In genomic region chr9:31394040-31394473, GRCh38 we compare ENCODE assay signal across 12 cellular contexts.
DNase-seq lines count a peak whose midpoint lies in the region; ATAC-seq and TF ChIP-seq lines count a peak whose summit lies in the region.
"Had no signal": no experiment of that assay in that cellular context is flagged by ENCODE, and none has a peak within 500 bp of the region (broad histone marks: within the 10 kb centered on the region; RNA-seq: fewer than 3 reads in every experiment).

No MANE protein-coding gene starts in this region.

- no peak for TF ChIP-seq CTCF in esophagus muscularis mucosa (IDR thresholded peaks at IDR 0.05)

- H3K9me3 ChIP-seq in esophagus muscularis mucosa = no peaks in the 10 kb centered on the region
- H3K9me3 ChIP-seq: heart left ventricle had no signal

- DNase-seq in NCI-H82 treated with DMSO at 0.1 percent for 48 hours (lab: John Stamatoyannopoulos, UW; ENCODE audit: unreplicated experiment) = peak; percentile 5
- DNase-seq in kidney tubule cell (ENCODE audit: low spot score) = peak; percentile 33
- DNase-seq in esophagus muscularis mucosa (ENCODE audit: extremely low spot score) = no peak
- DNase-seq in OCI-M2 (lab: John Stamatoyannopoulos, UW; ENCODE audit: unreplicated experiment) = no peak
- DNase-seq: activated effector memory CD4-positive, alpha-beta T cell treated with anti-CD3 and anti-CD28 coated beads, Interleukin-2, amount 50 U/mL, for 16 hours; heart left ventricle; KBM-7; nephron progenitor cell had no signal

- TF ChIP-seq POLR2A in esophagus muscularis mucosa (IDR thresholded peaks at IDR 0.05; ENCODE audit: low read depth) = no peak

- ATAC-seq in GM18861 (IDR thresholded peaks at IDR 0.05; ENCODE audit: unreplicated experiment) (peak; percentile 49), HG02981 (IDR thresholded peaks at IDR 0.05; ENCODE audit: unreplicated experiment) (peak; percentile 62), HG02759 (IDR thresholded peaks at IDR 0.05; ENCODE audit: unreplicated experiment) (no peak), HG03025 (IDR thresholded peaks at IDR 0.05; ENCODE audit: low FRiP score, unreplicated experiment) (no peak)
- ATAC-seq: heart left ventricle had no signal

- peaks cover 8 to 21% (median 11%) of the 10 kb centered on the region in 4 donors for H3K4me1 ChIP-seq in esophagus muscularis mucosa

- intact Hi-C loops in esophagus muscularis mucosa (cut with DNase I) = no loop called here

- H3K36me3 ChIP-seq in esophagus muscularis mucosa = no peaks in the 10 kb centered on the region
- H3K36me3 ChIP-seq: heart left ventricle had no signal

- no peak overlapping the region for H3K4me3 ChIP-seq in esophagus muscularis mucosa
- H3K4me3 ChIP-seq: heart left ventricle had no signal

- H3K27me3 ChIP-seq in esophagus muscularis mucosa = no peaks in the 10 kb centered on the region
- H3K27me3 ChIP-seq: heart left ventricle had no signal

- 15% methylated on average over 2 of the region's 2 CpGs for WGBS in esophagus muscularis mucosa

- no peak overlapping the region for H3K27ac ChIP-seq in esophagus muscularis mucosa (replicated peaks in 1 of 4)
- H3K27ac ChIP-seq: heart left ventricle had no signal

- no peak for TF ChIP-seq EP300 in esophagus muscularis mucosa (IDR thresholded peaks at IDR 0.05)

Comparison
In these comparisons a context has a peak if more than half of its experiments do, and no peak if none do; other contexts are left out.
1. ATAC-seq: peak in GM18861 (single experiment) and HG02981 (single experiment); none in HG02759 (single experiment) and HG03025 (single experiment).
2. DNase-seq: peak in NCI-H82 treated with DMSO at 0.1 percent for 48 hours (single experiment) and kidney tubule cell (single experiment); none in esophagus muscularis mucosa (single experiment) and OCI-M2 (single experiment).